22 cellular contexts compared by ENCODE assay signal in genomic region chr17:66488874-66489273, GRCh38.
DNase-seq lines count a peak whose midpoint lies in the region; ATAC-seq, FAIRE-seq and TF ChIP-seq lines count a peak whose summit lies in the region.
"Had no signal": no experiment of that assay in that cellular context is flagged by ENCODE, and none has a peak within 500 bp of the region (broad histone marks: within the 10 kb centered on the region; RNA-seq: fewer than 3 reads in every experiment).

No MANE protein-coding gene starts in this region.

- no TSS peak for BruUV-seq in HepG2 (replicated peaks; lab: Mats Ljungman, UMichigan)

- no peak overlapping the region; a peak in 1 of 6 replicates for H3K4me3 ChIP-seq in HepG2 (replicated peaks in 1 of 3; ENCODE audit: insufficient read depth in 1 of 3, low read depth in 2 of 3, low read length in 3 of 3)
- no peak overlapping the region for H3K4me3 ChIP-seq in right lobe of liver
- H3K4me3 ChIP-seq: A549 had no signal

- no peak for DNase-seq in HepG2 (ENCODE audit: low spot score)
- no peak for DNase-seq in right lobe of liver
- DNase-seq in midbrain (lab: John Stamatoyannopoulos, UW): peak; percentile 46
- no peak for DNase-seq in activated CD4-positive, alpha-beta memory T cell treated with anti-CD3 and anti-CD28 coated beads for 36 hours
- no peak for DNase-seq in DMS79 (lab: John Stamatoyannopoulos, UW)
- DNase-seq in LoVo (ENCODE audit: low spot score): no peak
- DNase-seq: AML-193; CD8-positive, alpha-beta T cell; COR-L47; DMS 273 treated with DMSO at 0.1 percent for 48 hours; DMS53; GDM1; GOT3; H7; HFFc6; IMR-90 had no signal

- intact Hi-C loops in HepG2 (cut with micrococcal nuclease; ENCODE audit: unreplicated experiment) (no loop called here), right lobe of liver (cut with DNase I) (no loop called here)
- intact Hi-C loops in activated CD4-positive, alpha-beta memory T cell treated with anti-CD3 and anti-CD28 coated beads for 36 hours (cut with micrococcal nuclease): no loop called here

- FAIRE-seq in HepG2 (lab: Jason Lieb, UNC): no peak
- FAIRE-seq: A549 had no signal

- TF ChIP-seq RAD21 in HepG2 (CRISPR knock-in tag; IDR thresholded peaks at IDR 0.05): no peak

- 93% methylated on average over 4 of the region's 4 CpGs for WGBS in HepG2 (ENCODE audit: low lambda C conversion rate)
- WGBS in right lobe of liver (ENCODE audit: insufficient coverage, low coverage, low lambda C conversion rate, missing lambda C conversion rate): 72% methylated on average over 4 of the region's 4 CpGs

- no peaks in the 10 kb centered on the region for H4K20me1 ChIP-seq in HepG2 (ENCODE audit: insufficient read depth, low read length)

- no peaks in the 10 kb centered on the region for H3K9me3 Mint-ChIP-seq in activated CD4-positive, alpha-beta memory T cell treated with anti-CD3 and anti-CD28 coated beads for 36 hours
- H3K9me3 Mint-ChIP-seq: CD8-positive, alpha-beta T cell; HFFc6 had no signal

- no peak overlapping the region for H2AFZ ChIP-seq in HepG2 (ENCODE audit: low read length)

- H3K36me3 Mint-ChIP-seq in activated CD4-positive, alpha-beta memory T cell treated with anti-CD3 and anti-CD28 coated beads for 36 hours: peaks cover 8% of the 10 kb centered on the region

- H3K4me1 ChIP-seq in HepG2 (ENCODE audit: insufficient read depth, low read length) (peaks cover 72% of the 10 kb centered on the region), right lobe of liver (peaks cover 0 to 38% (median 7%) of the 10 kb centered on the region in 4 donors)

- no peak for ATAC-seq in HepG2
- no peak for ATAC-seq in right lobe of liver
- ATAC-seq: A549; CD8-positive, alpha-beta T cell; HCT116 had no signal

- in situ Hi-C loops in HepG2 (cut with HindIII; ENCODE audit: extremely low pct_ligation_motif_present, low pct_unique_long_range_greater_than_20kb): no loop called here

- peaks cover 73% of the 10 kb centered on the region for H3K4me1 Mint-ChIP-seq in activated CD4-positive, alpha-beta memory T cell treated with anti-CD3 and anti-CD28 coated beads for 36 hours (ENCODE audit: low read depth)

- peak overlapping the region; percentile 88; the same call in 1 of the 2 replicates for H3K4me2 ChIP-seq in HepG2 (ENCODE audit: low read depth, low read length)

- H3K27ac ChIP-seq in HepG2 (ENCODE audit: extremely low read length, insufficient read depth, low read length) (peak overlapping the region; percentile 71), right lobe of liver (peak overlapping the region in 1 of 3 donors; percentile 63), cingulate gyrus (ENCODE audit: low read depth, low read length) (peak overlapping the region; percentile 24)
- H3K27ac ChIP-seq: 22Rv1, C4-2B, HL-60 had no signal

- H3K9me3 ChIP-seq in HepG2 (ENCODE audit: low read length): no peaks in the 10 kb centered on the region
- no peaks in the 10 kb centered on the region for H3K9me3 ChIP-seq in right lobe of liver
- H3K9me3 ChIP-seq: A549 had no signal

- no peak for TF ChIP-seq EP300 in HepG2 (IDR thresholded peaks at IDR 0.05; ENCODE audit: low read depth in 2 of 2, low read length in 2 of 2)
- TF ChIP-seq EP300 in HepG2 (CRISPR knock-in tag; IDR thresholded peaks at IDR 0.05; ENCODE audit: borderline replicate concordance): no peak

- H3K9ac ChIP-seq in HepG2 (ENCODE audit: insufficient read depth, low read depth, low read length): no peak overlapping the region

- CTCF ChIA-PET in HepG2 (lab: Yijun Ruan, JAX; ENCODE audit: low intra/inter-chr PET ratio, low total read pairs): no interaction called here
- CTCF ChIA-PET in activated CD4-positive, alpha-beta memory T cell treated with anti-CD3 and anti-CD28 coated beads for 36 hours (lab: Charles Lee): interaction anchor here (0.6 to 1.0 kb wide), 2 partner anchors 11 to 78 kb away, joined by 3 read pairs; no protein-coding TSS in a partner anchor

- no peaks in the 10 kb centered on the region for H3K27me3 ChIP-seq in HepG2 (ENCODE audit: control insufficient read depth in 1 of 2, insufficient read depth in 2 of 2, low read length in 2 of 2)
- no peaks in the 10 kb centered on the region for H3K27me3 ChIP-seq in right lobe of liver

- H3K27ac Mint-ChIP-seq in activated CD4-positive, alpha-beta memory T cell treated with anti-CD3 and anti-CD28 coated beads for 36 hours: no peak overlapping the region
- H3K27ac Mint-ChIP-seq: CD8-positive, alpha-beta T cell; HFFc6 had no signal

- no peak for TF ChIP-seq POLR2A in HepG2 (IDR thresholded peaks at IDR 0.05; ENCODE audit: insufficient read depth in 1 of 2, low read depth in 2 of 2, low read length in 2 of 2)
- no peak for TF ChIP-seq POLR2A in right lobe of liver (IDR thresholded peaks at IDR 0.05)

- H3K4me3 Mint-ChIP-seq in activated CD4-positive, alpha-beta memory T cell treated with anti-CD3 and anti-CD28 coated beads for 36 hours: no peak overlapping the region
- H3K4me3 Mint-ChIP-seq: CD8-positive, alpha-beta T cell; HFFc6 had no signal

- POLR2A ChIA-PET in HepG2 (lab: Yijun Ruan, JAX): no interaction called here
- POLR2A ChIA-PET in activated CD4-positive, alpha-beta memory T cell treated with anti-CD3 and anti-CD28 coated beads for 36 hours (lab: Charles Lee): no interaction called here

- H3K27me3 Mint-ChIP-seq in activated CD4-positive, alpha-beta memory T cell treated with anti-CD3 and anti-CD28 coated beads for 36 hours: no peaks in the 10 kb centered on the region

- 0 out of 5 replicates have a peak, but pooled peaks cover 0 to 1% of the 10 kb centered on the region in 2 experiments for H3K36me3 ChIP-seq in HepG2 (replicated peaks in 1 of 2; ENCODE audit: control insufficient read depth in 1 of 2, insufficient read depth in 2 of 2, low read length in 2 of 2)
- no peaks in the 10 kb centered on the region for H3K36me3 ChIP-seq in right lobe of liver

- H3K79me2 ChIP-seq in HepG2 (ENCODE audit: insufficient read depth, low read length): peaks cover 16% of the 10 kb centered on the region

- TF ChIP-seq CTCF in HepG2 (CRISPR knock-in tag; IDR thresholded peaks at IDR 0.05) (no peak), right lobe of liver (IDR thresholded peaks at IDR 0.05) (no peak)

TF ChIP-seq in HepG2, 621 proteins besides CTCF, POLR2A, EP300 and RAD21 (continues in another document):
- TF ChIP-seq KLF12 (CRISPR knock-in tag; IDR thresholded peaks at IDR 0.05; ENCODE audit: borderline replicate concordance) (no peak), ZNF605 (CRISPR knock-in tag; IDR thresholded peaks at IDR 0.05) (no peak), RNF2 (conservative IDR thresholded peaks at IDR 0.05; ENCODE audit: low read depth) (no peak), DR1 (CRISPR knock-in tag; IDR thresholded peaks at IDR 0.05) (no peak), ZNF281 (CRISPR knock-in tag; IDR thresholded peaks at IDR 0.05; ENCODE audit: borderline replicate concordance) (no peak), MLX (CRISPR knock-in tag; IDR thresholded peaks at IDR 0.05) (no peak), ELK4 (CRISPR knock-in tag; IDR thresholded peaks at IDR 0.05; ENCODE audit: borderline replicate concordance) (no peak), STAT5B (CRISPR knock-in tag; IDR thresholded peaks at IDR 0.05) (no peak)
